Comparison of ENCODE assay signal across 12 cellular contexts in the genomic region with DNA sequence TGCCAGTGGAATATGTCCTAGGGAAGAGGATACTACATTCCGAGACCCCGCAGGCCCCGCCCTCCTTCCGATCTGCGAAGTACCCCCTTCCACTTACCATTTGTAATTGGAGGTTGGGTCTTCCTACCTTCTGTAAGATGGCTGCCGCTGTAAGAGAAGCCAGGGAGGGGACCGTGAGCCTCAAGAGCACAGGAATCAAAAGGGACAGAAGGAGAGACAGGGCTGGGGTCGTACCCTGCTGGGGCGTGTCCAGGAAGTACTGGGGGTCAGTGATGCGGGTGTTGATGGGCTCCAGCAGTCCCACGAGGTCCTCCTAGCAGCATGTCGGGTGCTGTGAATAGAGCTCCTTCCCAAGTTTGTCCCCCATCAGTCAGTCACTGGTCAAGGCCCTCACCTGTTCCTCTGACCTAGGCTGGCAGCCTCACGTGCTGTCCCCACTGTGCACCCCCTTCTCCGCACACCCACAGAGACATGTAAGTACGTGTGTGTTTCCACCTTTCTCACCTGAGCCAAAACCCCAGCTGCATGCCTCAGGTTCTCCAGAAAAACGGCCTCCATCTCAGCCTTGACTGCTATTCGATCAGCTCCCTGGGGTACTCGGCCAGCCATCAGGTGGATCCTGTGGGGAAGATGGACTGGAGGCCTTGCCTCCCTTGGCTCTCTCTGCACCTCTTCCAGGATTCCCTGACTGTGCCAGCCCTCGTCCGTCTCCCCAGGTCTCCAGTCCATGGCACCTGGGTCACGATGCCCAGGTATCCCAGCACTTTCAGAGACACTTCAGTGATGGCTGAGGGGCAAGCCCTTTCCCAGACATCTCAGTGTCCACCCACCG. TPM values are rescaled to one million over a fixed set of nuclear protein-coding genes. Genes with fewer than 3 reads are reported as not detected.
A peak's percentile ranks its signal among the peaks of the same experiment; 100 is the strongest.
DNase-seq lines count a peak whose midpoint lies in the region; ATAC-seq and TF ChIP-seq lines count a peak whose summit lies in the region.
"Had no signal": no experiment of that assay in that cellular context is flagged by ENCODE, and none has a peak within 500 bp of the region (broad histone marks: within the 10 kb centered on the region; RNA-seq: fewer than 3 reads in every experiment).

No MANE protein-coding gene starts in this region.

- POLR2A ChIA-PET in activated CD8-positive, alpha-beta T cell treated with anti-CD3 and anti-CD28 coated beads, Interleukin-2, amount 10 ng/mL, durations not matched to agents 7 days and 5 days (lab: Charles Lee), result interaction anchor here (0.5 kb wide), 1 partner anchor 157 kb away, joined by 5 read pairs; no protein-coding TSS in a partner anchor
- POLR2A ChIA-PET in activated CD8-positive, alpha-beta T cell treated with anti-CD3 and anti-CD28 coated beads for 36 hours (lab: Charles Lee), result no interaction called here

- peaks cover 19% of the 10 kb centered on the region for H3K27me3 Mint-ChIP-seq in activated CD8-positive, alpha-beta T cell treated with anti-CD3 and anti-CD28 coated beads, Interleukin-2, amount 10 ng/mL, durations not matched to agents 7 days and 5 days (ENCODE audit: low read depth)
- H3K27me3 Mint-ChIP-seq in activated CD8-positive, alpha-beta T cell treated with anti-CD3 and anti-CD28 coated beads for 36 hours, result peaks cover 18% of the 10 kb centered on the region
- H3K27me3 Mint-ChIP-seq in activated T-helper 2 cell treated with anti-CD3 and anti-CD28 coated beads, Interferon-gamma antibody, Interleukin-2, Interleukin-4, amounts not matched to agents 10 μg/mL and 5 μg/mL and 100 μg/mL, durations not matched to agents 14 hours and 24 hours and 36 hours (ENCODE audit: low read depth), result peaks cover 6% of the 10 kb centered on the region

- peak overlapping the region; percentile 65 for H3K27ac Mint-ChIP-seq in activated CD8-positive, alpha-beta T cell treated with anti-CD3 and anti-CD28 coated beads, Interleukin-2, amount 10 ng/mL, durations not matched to agents 7 days and 5 days
- no peak overlapping the region for H3K27ac Mint-ChIP-seq in activated CD8-positive, alpha-beta T cell treated with anti-CD3 and anti-CD28 coated beads for 36 hours
- H3K27ac Mint-ChIP-seq in activated T-helper 2 cell treated with anti-CD3 and anti-CD28 coated beads, Interferon-gamma antibody, Interleukin-2, Interleukin-4, amounts not matched to agents 10 μg/mL and 5 μg/mL and 100 μg/mL, durations not matched to agents 14 hours and 24 hours and 36 hours, result peak overlapping the region; percentile 68

- H3K27me3 ChIP-seq in stomach, result no peaks in the 10 kb centered on the region

- peak overlapping the region in 4 of 5 donors; percentile 91 to 94 (median 92) for H3K27ac ChIP-seq in stomach
- H3K27ac ChIP-seq: neutrophil had no signal

- H3K4me1 ChIP-seq in stomach, result peaks cover 4 to 51% (median 23%) of the 10 kb centered on the region in 4 donors

- no peaks in the 10 kb centered on the region for H3K9me3 ChIP-seq in stomach
- H3K9me3 ChIP-seq: neutrophil had no signal

- CTCF ChIA-PET in activated CD8-positive, alpha-beta T cell treated with anti-CD3 and anti-CD28 coated beads, Interleukin-2, amount 10 ng/mL, durations not matched to agents 7 days and 5 days (lab: Charles Lee), result no interaction called here
- CTCF ChIA-PET in activated CD8-positive, alpha-beta T cell treated with anti-CD3 and anti-CD28 coated beads for 36 hours (lab: Charles Lee), result no interaction called here

- H3K36me3 ChIP-seq in stomach, result peaks cover 49 to 56% (median 53%) of the 10 kb centered on the region in 4 donors

- ATAC-seq in activated CD8-positive, alpha-beta T cell treated with anti-CD3 and anti-CD28 coated beads, Interleukin-2, amount 10 ng/mL, durations not matched to agents 7 days and 5 days, result no peak
- ATAC-seq in activated CD8-positive, alpha-beta T cell treated with anti-CD3 and anti-CD28 coated beads for 36 hours, result no peak
- ATAC-seq in HG02642 (IDR thresholded peaks at IDR 0.05; ENCODE audit: poor library complexity, unreplicated experiment), result no peak

- no peaks in the 10 kb centered on the region for H3K9me3 Mint-ChIP-seq in activated CD8-positive, alpha-beta T cell treated with anti-CD3 and anti-CD28 coated beads, Interleukin-2, amount 10 ng/mL, durations not matched to agents 7 days and 5 days (ENCODE audit: insufficient read depth)
- H3K9me3 Mint-ChIP-seq in activated CD8-positive, alpha-beta T cell treated with anti-CD3 and anti-CD28 coated beads for 36 hours, result peaks cover 2% of the 10 kb centered on the region
- H3K9me3 Mint-ChIP-seq in activated T-helper 2 cell treated with anti-CD3 and anti-CD28 coated beads, Interferon-gamma antibody, Interleukin-2, Interleukin-4, amounts not matched to agents 10 μg/mL and 5 μg/mL and 100 μg/mL, durations not matched to agents 14 hours and 24 hours and 36 hours, result peaks cover 4% of the 10 kb centered on the region

- TF ChIP-seq EP300 in stomach (IDR thresholded peaks at IDR 0.05), result no peak

- WGBS in stomach, 5 donors, result 86 to 89% (median 87%) methylated on average over 20 to 22 of the region's 22 CpGs

- TF ChIP-seq CTCF in activated CD8-positive, alpha-beta T cell treated with anti-CD3 and anti-CD28 coated beads for 36 hours (IDR thresholded peaks at IDR 0.05), result no peak
- no peak for TF ChIP-seq CTCF in stomach (IDR thresholded peaks at IDR 0.05)

- peaks cover 39% of the 10 kb centered on the region for H3K36me3 Mint-ChIP-seq in activated CD8-positive, alpha-beta T cell treated with anti-CD3 and anti-CD28 coated beads, Interleukin-2, amount 10 ng/mL, durations not matched to agents 7 days and 5 days (ENCODE audit: low read depth)
- peaks cover 19% of the 10 kb centered on the region for H3K36me3 Mint-ChIP-seq in activated CD8-positive, alpha-beta T cell treated with anti-CD3 and anti-CD28 coated beads for 36 hours (ENCODE audit: low read depth)
- peaks cover 48% of the 10 kb centered on the region for H3K36me3 Mint-ChIP-seq in activated T-helper 2 cell treated with anti-CD3 and anti-CD28 coated beads, Interferon-gamma antibody, Interleukin-2, Interleukin-4, amounts not matched to agents 10 μg/mL and 5 μg/mL and 100 μg/mL, durations not matched to agents 14 hours and 24 hours and 36 hours (ENCODE audit: low read depth)

- no peak for TF ChIP-seq POLR2A in stomach (IDR thresholded peaks at IDR 0.05)

- intact Hi-C loops in activated CD8-positive, alpha-beta T cell treated with anti-CD3 and anti-CD28 coated beads for 36 hours (cut with micrococcal nuclease), result no loop called here
- intact Hi-C loops in activated T-helper 2 cell treated with anti-CD3 and anti-CD28 coated beads, Interferon-gamma antibody, Interleukin-2, Interleukin-4, amounts not matched to agents 10 μg/mL and 5 μg/mL and 100 μg/mL, durations not matched to agents 14 hours and 24 hours and 36 hours (cut with micrococcal nuclease), result loop anchor here (5.0 to 10.0 kb wide), 2 partner anchors 87 to 200 kb away; partner anchors contain the start of genes ELOVL1 and KDM4A
- intact Hi-C loops in stomach (cut with DNase I; ENCODE audit: low total_unique reads), result no loop called here

- H3K4me3 Mint-ChIP-seq in activated CD8-positive, alpha-beta T cell treated with anti-CD3 and anti-CD28 coated beads, Interleukin-2, amount 10 ng/mL, durations not matched to agents 7 days and 5 days, result peak overlapping the region; percentile 13
- no peak overlapping the region for H3K4me3 Mint-ChIP-seq in activated CD8-positive, alpha-beta T cell treated with anti-CD3 and anti-CD28 coated beads for 36 hours
- H3K4me3 Mint-ChIP-seq in activated T-helper 2 cell treated with anti-CD3 and anti-CD28 coated beads, Interferon-gamma antibody, Interleukin-2, Interleukin-4, amounts not matched to agents 10 μg/mL and 5 μg/mL and 100 μg/mL, durations not matched to agents 14 hours and 24 hours and 36 hours (ENCODE audit: low read depth), result peak overlapping the region; percentile 76

- no peak for DNase-seq in activated CD8-positive, alpha-beta T cell treated with anti-CD3 and anti-CD28 coated beads, Interleukin-2, amount 10 ng/mL, durations not matched to agents 7 days and 5 days
- DNase-seq in activated CD8-positive, alpha-beta T cell treated with anti-CD3 and anti-CD28 coated beads for 36 hours, result no peak
- no peak for DNase-seq in activated T-helper 2 cell treated with anti-CD3 and anti-CD28 coated beads, Interferon-gamma antibody, Interleukin-2, Interleukin-4, amounts not matched to agents 10 μg/mL and 5 μg/mL and 100 μg/mL, durations not matched to agents 14 hours and 24 hours and 36 hours (ENCODE audit: low spot score)
- DNase-seq in islet precursor cell, result peak; percentile 48
- no peak for DNase-seq in stomach
- no peak for DNase-seq in retina
- DNase-seq in NCI-H345 treated with DMSO at 0.1 percent for 48 hours (lab: John Stamatoyannopoulos, UW; ENCODE audit: unreplicated experiment), result no peak
- DNase-seq: NCI-H1694 treated with DMSO at 0.1 percent for 48 hours, SIG-M5, small intestine had no signal

- H3K4me1 Mint-ChIP-seq in activated CD8-positive, alpha-beta T cell treated with anti-CD3 and anti-CD28 coated beads, Interleukin-2, amount 10 ng/mL, durations not matched to agents 7 days and 5 days (ENCODE audit: low read depth), result peaks cover 22% of the 10 kb centered on the region
- peaks cover 15% of the 10 kb centered on the region for H3K4me1 Mint-ChIP-seq in activated CD8-positive, alpha-beta T cell treated with anti-CD3 and anti-CD28 coated beads for 36 hours (ENCODE audit: low read depth)
- H3K4me1 Mint-ChIP-seq in activated T-helper 2 cell treated with anti-CD3 and anti-CD28 coated beads, Interferon-gamma antibody, Interleukin-2, Interleukin-4, amounts not matched to agents 10 μg/mL and 5 μg/mL and 100 μg/mL, durations not matched to agents 14 hours and 24 hours and 36 hours (ENCODE audit: low read depth), result peaks cover 17% of the 10 kb centered on the region

- no peak overlapping the region for H3K4me3 ChIP-seq in stomach

RNA-seq across cellular contexts. Expression of gene HYI, which starts 1.8 kb away (rescaled TPM):
- total RNA-seq in activated CD8-positive, alpha-beta T cell treated with anti-CD3 and anti-CD28 coated beads, Interleukin-2, amount 10 ng/mL, durations not matched to agents 7 days and 5 days, result 1 to 10 TPM; 8.4 to 9.5 TPM
- 1 to 10 TPM; 4.1 to 5.6 TPM for total RNA-seq in activated CD8-positive, alpha-beta T cell treated with anti-CD3 and anti-CD28 coated beads for 36 hours
- total RNA-seq in activated T-helper 2 cell treated with anti-CD3 and anti-CD28 coated beads, Interferon-gamma antibody, Interleukin-2, Interleukin-4, amounts not matched to agents 10 μg/mL and 5 μg/mL and 100 μg/mL, durations not matched to agents 14 hours and 24 hours and 36 hours, result 22.6 and 26.3 TPM in 2 replicates
- 10 to 100 TPM; 24.4 to 77.6 (median 43.6) TPM for total RNA-seq in stomach
- 100 to 1,000 TPM in 2 of 3 donors, 10 to 100 TPM in 1; 64.2 to 173 (median 143) TPM for polyA plus RNA-seq in stomach
